8 cellular contexts compared by ENCODE assay signal in genomic region chr16:84505249-84506156, GRCh38. TPM values are rescaled to one million over a fixed set of nuclear protein-coding genes. Genes with fewer than 3 reads are reported as not detected.
DNase-seq lines count a peak whose midpoint lies in the region; ATAC-seq lines count a peak whose summit lies in the region.

No MANE protein-coding gene starts in this region.

- intact Hi-C loops in activated CD4-positive, alpha-beta T cell treated with anti-CD3 and anti-CD28 coated beads for 36 hours (cut with DNase I, micrococcal nuclease) = loop anchor here (1.0 to 10.0 kb wide), 5 partner anchors 10 to 551 kb away; partner anchors contain the start of genes MBTPS1 (in 1 of the 2) and OSGIN1 (in 1 of the 2)

- H3K27me3 Mint-ChIP-seq in activated CD4-positive, alpha-beta T cell treated with anti-CD3 and anti-CD28 coated beads for 36 hours = no peaks in the 10 kb centered on the region
- H3K27me3 Mint-ChIP-seq in activated naive CD8-positive, alpha-beta T cell = no peaks in the 10 kb centered on the region

- peak overlapping the region; percentile 36 for H3K27ac ChIP-seq in temporal lobe (ENCODE audit: low read depth, low read length)

- no peak for ATAC-seq in activated CD4-positive, alpha-beta T cell treated with anti-CD3 and anti-CD28 coated beads for 36 hours

- POLR2A ChIA-PET in activated CD4-positive, alpha-beta T cell treated with anti-CD3 and anti-CD28 coated beads for 36 hours (lab: Charles Lee) = interaction anchor here (1.0 to 1.3 kb wide), 3 partner anchors 9 to 95 kb away, joined by 3 to 5 read pairs (median 5); no protein-coding TSS in a partner anchor

- peak overlapping the region; percentile 90 for H3K27ac Mint-ChIP-seq in activated CD4-positive, alpha-beta T cell treated with anti-CD3 and anti-CD28 coated beads for 36 hours
- H3K27ac Mint-ChIP-seq in activated naive CD8-positive, alpha-beta T cell = peak overlapping the region; percentile 92

- no peaks in the 10 kb centered on the region for H3K9me3 Mint-ChIP-seq in activated CD4-positive, alpha-beta T cell treated with anti-CD3 and anti-CD28 coated beads for 36 hours (ENCODE audit: low read depth)
- H3K9me3 Mint-ChIP-seq in activated naive CD8-positive, alpha-beta T cell (ENCODE audit: low read depth) = no peaks in the 10 kb centered on the region

- DNase-seq in activated CD4-positive, alpha-beta T cell treated with anti-CD3 and anti-CD28 coated beads for 36 hours = peak; percentile 12
- no peak for DNase-seq in activated CD4-positive, alpha-beta T cell treated with anti-CD3 and anti-CD28 coated beads for 48 hours
- DNase-seq in islet precursor cell (peak; percentile 48), OCI-M2 (lab: John Stamatoyannopoulos, UW; ENCODE audit: unreplicated experiment) (no peak), DMS153 treated with DMSO at 0.1 percent for 48 hours (lab: John Stamatoyannopoulos, UW; ENCODE audit: unreplicated experiment) (no peak), T-helper 9 cell (no peak)

- no peaks in the 10 kb centered on the region for H3K36me3 Mint-ChIP-seq in activated CD4-positive, alpha-beta T cell treated with anti-CD3 and anti-CD28 coated beads for 36 hours (ENCODE audit: low read depth)
- no peaks in the 10 kb centered on the region for H3K36me3 Mint-ChIP-seq in activated naive CD8-positive, alpha-beta T cell

- H3K4me1 Mint-ChIP-seq in activated CD4-positive, alpha-beta T cell treated with anti-CD3 and anti-CD28 coated beads for 36 hours = peaks cover 39% of the 10 kb centered on the region
- H3K4me1 Mint-ChIP-seq in activated naive CD8-positive, alpha-beta T cell (ENCODE audit: low read depth) = peaks cover 43% of the 10 kb centered on the region

- CTCF ChIA-PET in activated CD4-positive, alpha-beta T cell treated with anti-CD3 and anti-CD28 coated beads for 36 hours (lab: Charles Lee) = interaction anchor here (0.6 to 4.8 kb wide), 35 partner anchors 8 to 549 kb away, joined by 3 to 33 read pairs (median 4); no protein-coding TSS in a partner anchor

- peak overlapping the region; percentile 89 for H3K4me3 Mint-ChIP-seq in activated CD4-positive, alpha-beta T cell treated with anti-CD3 and anti-CD28 coated beads for 36 hours
- H3K4me3 Mint-ChIP-seq in activated naive CD8-positive, alpha-beta T cell = peak overlapping the region; percentile 87

RNA-seq across cellular contexts. Expression of gene MEAK7, which starts 1.0 kb away (rescaled TPM):
- 10 to 100 TPM in 1 of 2 experiments, 1 to 10 TPM in 1; 8.9 to 10.6 TPM for total RNA-seq in activated CD4-positive, alpha-beta T cell treated with anti-CD3 and anti-CD28 coated beads for 36 hours
- 11.8 TPM for total RNA-seq in temporal lobe

Comparison
In these comparisons a context has a peak if more than half of its experiments do, and no peak if none do; other contexts are left out.
1. DNase-seq: peak in activated CD4-positive, alpha-beta T cell treated with anti-CD3 and anti-CD28 coated beads for 36 hours (single experiment) and islet precursor cell (single experiment); none in activated CD4-positive, alpha-beta T cell treated with anti-CD3 and anti-CD28 coated beads for 48 hours (single experiment), OCI-M2 (single experiment), DMS153 treated with DMSO at 0.1 percent for 48 hours (single experiment) and T-helper 9 cell (single experiment).